ENCODE assay signal across 31 cellular contexts in the genomic region with DNA sequence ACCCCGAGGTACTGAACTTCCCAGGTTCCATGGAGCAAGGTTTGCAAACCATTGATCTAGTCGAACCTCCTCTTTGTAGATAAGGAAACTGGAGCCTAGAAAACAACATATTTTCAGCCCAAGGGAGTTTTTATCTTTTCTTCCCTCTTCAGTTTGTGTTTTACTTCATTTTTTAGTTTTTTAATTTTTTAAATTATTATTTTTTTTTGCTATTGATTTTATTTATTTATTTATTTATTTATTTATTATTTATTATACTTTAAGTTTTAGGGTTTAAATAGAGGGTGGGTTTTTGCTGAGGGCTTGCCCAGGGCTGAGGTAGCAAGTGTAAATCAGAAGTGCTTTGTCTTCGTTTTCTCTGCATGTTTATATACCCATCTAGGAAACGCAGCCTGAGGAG.
"Had no signal": no experiment of that assay in that cellular context is flagged by ENCODE, and none has a peak within 500 bp of the region (broad histone marks: within the 10 kb centered on the region; RNA-seq: fewer than 3 reads in every experiment).

No MANE protein-coding gene starts in this region.

- H3K27me3 ChIP-seq: neural progenitor cell, ovary, right lobe of liver, spleen, suprapubic skin, testis, tibial artery, transverse colon, upper lobe of right lung, uterus had no signal

- H3K27me3 Mint-ChIP-seq: progenitor cell of endocrine pancreas; stimulated activated memory B cell treated with anti-CD40 and anti-IgM and Interleukin-4, amounts not matched to agents 10 μg/mL and 1 μg/mL and 100 μg/mL, for 72 hours; stimulated activated naive CD8-positive, alpha-beta T cell treated with anti-CD3 and anti-CD28 coated beads, Interleukin-15, amount 100 ng/mL, for 72 hours; type B pancreatic cell had no signal

- H3K9me3 ChIP-seq: ovary, psoas muscle, right lobe of liver, spleen, suprapubic skin, testis, tibial artery, transverse colon, upper lobe of right lung, uterus had no signal

- H3K27ac Mint-ChIP-seq: natural killer cell; nephron; neural progenitor cell; progenitor cell of endocrine pancreas; stimulated activated memory B cell treated with anti-CD40 and anti-IgM and Interleukin-4, amounts not matched to agents 10 μg/mL and 1 μg/mL and 100 μg/mL, for 72 hours; type B pancreatic cell had no signal

- ATAC-seq: natural killer cell; psoas muscle; right cardiac atrium; stimulated activated memory B cell treated with anti-CD40 and anti-IgM and Interleukin-4, amounts not matched to agents 10 μg/mL and 1 μg/mL and 100 μg/mL, for 72 hours; stimulated activated naive CD8-positive, alpha-beta T cell treated with anti-CD3 and anti-CD28 coated beads, Interleukin-15, amount 100 ng/mL, for 72 hours; stimulated activated naive CD8-positive, alpha-beta T cell treated with anti-CD3 and anti-CD28 coated beads, Interleukin-15, Interleukin-2, amounts not matched to agents 100 U/mL and 50 U/mL, for 24 hours had no signal

- H3K27ac ChIP-seq: neural progenitor cell, ovary, parathyroid adenoma, psoas muscle, right lobe of liver, spleen, suprapubic skin, testis, tibial artery, transverse colon, upper lobe of right lung, uterus had no signal

- H3K4me3 Mint-ChIP-seq: natural killer cell; nephron; neural progenitor cell; stimulated activated memory B cell treated with anti-CD40 and anti-IgM and Interleukin-4, amounts not matched to agents 10 μg/mL and 1 μg/mL and 100 μg/mL, for 72 hours; stimulated activated naive CD8-positive, alpha-beta T cell treated with anti-CD3 and anti-CD28 coated beads, Interleukin-15, amount 100 ng/mL, for 72 hours; type B pancreatic cell had no signal

- DNase-seq: natural killer cell; occipital lobe; ovary; posterior cingulate gyrus; psoas muscle; right cardiac atrium; right lobe of liver; stimulated activated CD4-positive, alpha-beta T cell treated with anti-CD3 and anti-CD28 coated beads, Interleukin-12 subunit alpha, Interleukin-12 subunit beta, amount 100 ng/mL, for 4 hours; stimulated activated CD4-positive, alpha-beta T cell treated with anti-CD3 and anti-CD28 coated beads, Interleukin-1b, Interleukin-23, amount 100 ng/mL, for 48 hours; stimulated activated CD4-positive, alpha-beta T cell treated with anti-CD3 and anti-CD28 coated beads, Interleukin-4, amount 100 ng/mL, for 1 hour; stimulated activated CD4-positive, alpha-beta T cell treated with anti-CD3 and anti-CD28 coated beads, Interleukin-4, amount 100 ng/mL, for 4 hours; stimulated activated CD8-positive, alpha-beta memory T cell treated with anti-CD3 and anti-CD28 coated beads, Interleukin-4, amount 100 ng/mL, for 48 hours; stimulated activated naive CD4-positive, alpha-beta T cell; stimulated activated naive CD8-positive, alpha-beta T cell treated with anti-CD3 and anti-CD28 coated beads, Interleukin-15, amount 100 ng/mL, for 72 hours; stimulated activated naive CD8-positive, alpha-beta T cell treated with anti-CD3 and anti-CD28 coated beads, Interleukin-15, Interleukin-2, amounts not matched to agents 100 U/mL and 50 U/mL, for 24 hours; substantia nigra; testis; tibial artery; transverse colon; upper lobe of right lung; uterus had no signal

- H3K4me1 ChIP-seq: neural progenitor cell, parathyroid adenoma, psoas muscle, right lobe of liver, spleen, suprapubic skin, testis, tibial artery, transverse colon, upper lobe of right lung, uterus had no signal

- H3K4me3 ChIP-seq: neural progenitor cell, ovary, psoas muscle, right lobe of liver, skin epidermis, smooth muscle cell, spleen, suprapubic skin, testis, tibial artery, transverse colon, upper lobe of right lung, uterus had no signal

- H3K9me3 Mint-ChIP-seq: natural killer cell; nephron; neural progenitor cell; stimulated activated memory B cell treated with anti-CD40 and anti-IgM and Interleukin-4, amounts not matched to agents 10 μg/mL and 1 μg/mL and 100 μg/mL, for 72 hours; stimulated activated naive CD8-positive, alpha-beta T cell treated with anti-CD3 and anti-CD28 coated beads, Interleukin-15, amount 100 ng/mL, for 72 hours; type B pancreatic cell had no signal

- H3K4me1 Mint-ChIP-seq: nephron; neural progenitor cell; stimulated activated memory B cell treated with anti-CD40 and anti-IgM and Interleukin-4, amounts not matched to agents 10 μg/mL and 1 μg/mL and 100 μg/mL, for 72 hours had no signal

- H3K36me3 ChIP-seq: neural progenitor cell, ovary, uterus had no signal
